In genomic region chr2:55418072-55418471, GRCh38 we compare ENCODE assay signal across 9 cellular contexts. TPM values are rescaled to one million over a fixed set of nuclear protein-coding genes. Genes with fewer than 3 reads are reported as not detected.
A peak's percentile ranks its signal among the peaks of the same experiment; 100 is the strongest.
DNase-seq lines count a peak whose midpoint lies in the region; ATAC-seq, FAIRE-seq and TF ChIP-seq lines count a peak whose summit lies in the region.
"Had no signal": no experiment of that assay in that cellular context is flagged by ENCODE, and none has a peak within 500 bp of the region (broad histone marks: within the 10 kb centered on the region; RNA-seq: fewer than 3 reads in every experiment).

No MANE protein-coding gene starts in this region.

- ATAC-seq in activated naive CD8-positive, alpha-beta T cell treated with anti-CD3 and anti-CD28 coated beads, Interleukin-2, amount 10 ng/mL, durations not matched to agents 7 days and 5 days (ENCODE audit: low read depth) = no peak
- ATAC-seq in HepG2 (no peak), HG03280 (IDR thresholded peaks at IDR 0.05; ENCODE audit: unreplicated experiment) (no peak)

- H3K4me2 ChIP-seq in HepG2 (ENCODE audit: low read depth, low read length) = peak overlapping the region; percentile 92

- H3K27me3 ChIP-seq in HepG2 (ENCODE audit: control insufficient read depth in 1 of 2, insufficient read depth in 2 of 2, low read length in 2 of 2) (peaks cover 0 to 4% of the 10 kb centered on the region in 2 experiments; a peak in 1 of 5 replicates), transverse colon (no peaks in the 10 kb centered on the region)

- peak overlapping the region; percentile 86 for H3K9ac ChIP-seq in HepG2 (ENCODE audit: insufficient read depth, low read depth, low read length)

- TF ChIP-seq CTCF in HepG2 (CRISPR knock-in tag; IDR thresholded peaks at IDR 0.05) (no peak), transverse colon (IDR thresholded peaks at IDR 0.05) (no peak)

- intact Hi-C loops in activated naive CD4-positive, alpha-beta T cell treated with anti-CD3 and anti-CD28 coated beads for 36 hours (cut with micrococcal nuclease) = loop anchor here (5.0 kb wide), 2 partner anchors 286 to 516 kb away; no protein-coding TSS in a partner anchor
- intact Hi-C loops in HepG2 (cut with micrococcal nuclease; ENCODE audit: unreplicated experiment) (loop anchor here (5.0 to 10.0 kb wide), 4 partner anchors 99 to 199 kb away; partner anchors contain the start of genes CFAP36, CLHC1, PPP4R3B and RPS27A), transverse colon (cut with DNase I; ENCODE audit: low total_unique reads) (no loop called here)

- H3K9me3 ChIP-seq in HepG2 (ENCODE audit: low read length) (no peaks in the 10 kb centered on the region), transverse colon (no peaks in the 10 kb centered on the region)

- WGBS in HepG2 (ENCODE audit: low lambda C conversion rate) = 9% methylated on average over 2 of the region's 2 CpGs
- whole genome bisulfite sequencing in transverse colon (ENCODE audit: low coverage in 1 of 2), 2 donors = 25 to 28% methylated on average over 2 of the region's 2 CpGs

- H3K4me1 ChIP-seq in HepG2 (ENCODE audit: insufficient read depth, low read length) (peaks cover 54% of the 10 kb centered on the region), transverse colon (peaks cover 2 to 18% (median 11%) of the 10 kb centered on the region in 4 donors)

- FAIRE-seq in HepG2 (lab: Jason Lieb, UNC) = no peak
- FAIRE-seq: D721Med had no signal

- H4K20me1 ChIP-seq in HepG2 (ENCODE audit: insufficient read depth, low read length) = no peaks in the 10 kb centered on the region

- no peaks in the 10 kb centered on the region for H3K9me3 Mint-ChIP-seq in activated naive CD4-positive, alpha-beta T cell treated with anti-CD3 and anti-CD28 coated beads for 36 hours
- H3K9me3 Mint-ChIP-seq in activated naive CD8-positive, alpha-beta T cell treated with anti-CD3 and anti-CD28 coated beads, Interleukin-2, amount 10 ng/mL, durations not matched to agents 7 days and 5 days = no peaks in the 10 kb centered on the region

- peaks cover 60% of the 10 kb centered on the region for H3K79me2 ChIP-seq in HepG2 (ENCODE audit: insufficient read depth, low read length)

- CTCF ChIA-PET in activated naive CD4-positive, alpha-beta T cell treated with anti-CD3 and anti-CD28 coated beads for 36 hours (lab: Charles Lee) = interaction anchor here (2.1 kb wide), 1 partner anchor 14 kb away, joined by 7 read pairs; no protein-coding TSS in a partner anchor
- CTCF ChIA-PET in HepG2 (lab: Yijun Ruan, JAX; ENCODE audit: low intra/inter-chr PET ratio, low total read pairs) = no interaction called here

- TF ChIP-seq EP300 in HepG2 (IDR thresholded peaks at IDR 0.05; ENCODE audit: low read depth in 2 of 2, low read length in 2 of 2) (no peak), HepG2 (CRISPR knock-in tag; IDR thresholded peaks at IDR 0.05; ENCODE audit: borderline replicate concordance) (no peak), transverse colon (IDR thresholded peaks at IDR 0.05; ENCODE audit: low read depth) (no peak)

- no TSS peak for BruUV-seq in HepG2 (replicated peaks; lab: Mats Ljungman, UMichigan)

- TF ChIP-seq POLR2A in HepG2 (IDR thresholded peaks at IDR 0.05; ENCODE audit: insufficient read depth in 1 of 2, low read depth in 2 of 2, low read length in 2 of 2) (no peak), transverse colon (IDR thresholded peaks at IDR 0.05) (no peak)

- no peak for TF ChIP-seq RAD21 in HepG2 (CRISPR knock-in tag; IDR thresholded peaks at IDR 0.05)

- no peak overlapping the region for H3K27ac Mint-ChIP-seq in activated naive CD4-positive, alpha-beta T cell treated with anti-CD3 and anti-CD28 coated beads for 36 hours
- no peak overlapping the region for H3K27ac Mint-ChIP-seq in activated naive CD8-positive, alpha-beta T cell treated with anti-CD3 and anti-CD28 coated beads, Interleukin-2, amount 10 ng/mL, durations not matched to agents 7 days and 5 days

- POLR2A ChIA-PET in activated naive CD8-positive, alpha-beta T cell treated with anti-CD3 and anti-CD28 coated beads, Interleukin-2, amount 10 ng/mL, durations not matched to agents 7 days and 5 days (lab: Charles Lee) = no interaction called here
- POLR2A ChIA-PET in HepG2 (lab: Yijun Ruan, JAX) = no interaction called here

- in situ Hi-C loops in HepG2 (cut with HindIII; ENCODE audit: extremely low pct_ligation_motif_present, low pct_unique_long_range_greater_than_20kb) (no loop called here), transverse colon (cut with MboI; ENCODE audit: low pct_ligation_motif_present in 1 of 4, low pct_unique_long_range_greater_than_20kb in 1 of 4, low sequenced_read_pairs in 3 of 4) (no loop called here)

- H3K36me3 ChIP-seq in HepG2 (replicated peaks in 1 of 2; ENCODE audit: control insufficient read depth in 1 of 2, insufficient read depth in 2 of 2, low read length in 2 of 2) = peaks cover 3 to 6% of the 10 kb centered on the region in 2 experiments; a peak in 3 of 5 replicates
- no peaks in the 10 kb centered on the region for H3K36me3 ChIP-seq in transverse colon

- H3K4me3 Mint-ChIP-seq in activated naive CD4-positive, alpha-beta T cell treated with anti-CD3 and anti-CD28 coated beads for 36 hours = peak overlapping the region; percentile 86
- H3K4me3 Mint-ChIP-seq in activated naive CD8-positive, alpha-beta T cell treated with anti-CD3 and anti-CD28 coated beads, Interleukin-2, amount 10 ng/mL, durations not matched to agents 7 days and 5 days = peak overlapping the region; percentile 91

- peak overlapping the region; percentile 88 to 98 (median 89) for H3K4me3 ChIP-seq in HepG2 (replicated peaks in 1 of 3; ENCODE audit: insufficient read depth in 1 of 3, low read depth in 2 of 3, low read length in 3 of 3)
- H3K4me3 ChIP-seq in transverse colon = peak overlapping the region in 3 of 4 donors; percentile 17 to 71 (median 63)

- peaks cover 1% of the 10 kb centered on the region for H3K36me3 Mint-ChIP-seq in activated naive CD4-positive, alpha-beta T cell treated with anti-CD3 and anti-CD28 coated beads for 36 hours (ENCODE audit: low read depth)
- H3K36me3 Mint-ChIP-seq in activated naive CD8-positive, alpha-beta T cell treated with anti-CD3 and anti-CD28 coated beads, Interleukin-2, amount 10 ng/mL, durations not matched to agents 7 days and 5 days = no peaks in the 10 kb centered on the region

- peaks cover 18% of the 10 kb centered on the region for H3K4me1 Mint-ChIP-seq in activated naive CD4-positive, alpha-beta T cell treated with anti-CD3 and anti-CD28 coated beads for 36 hours (ENCODE audit: low read depth)
- H3K4me1 Mint-ChIP-seq in activated naive CD8-positive, alpha-beta T cell treated with anti-CD3 and anti-CD28 coated beads, Interleukin-2, amount 10 ng/mL, durations not matched to agents 7 days and 5 days = peaks cover 22% of the 10 kb centered on the region

- no peak overlapping the region for H2AFZ ChIP-seq in HepG2 (ENCODE audit: low read length)

- peak overlapping the region; percentile 86 for H3K27ac ChIP-seq in HepG2 (ENCODE audit: extremely low read length, insufficient read depth, low read length)
- H3K27ac ChIP-seq in transverse colon = peak overlapping the region; percentile 83 to 92 (median 90)

- no peak for DNase-seq in activated naive CD4-positive, alpha-beta T cell treated with anti-CD3 and anti-CD28 coated beads for 36 hours
- DNase-seq in activated naive CD4-positive, alpha-beta T cell treated with Interleukin-2 at 50 U/mL for 16 hours = no peak
- no peak for DNase-seq in activated naive CD8-positive, alpha-beta T cell treated with anti-CD3 and anti-CD28 coated beads, Interleukin-2, amount 10 ng/mL, durations not matched to agents 7 days and 5 days
- DNase-seq in HepG2 (ENCODE audit: low spot score) (no peak), transverse colon (no peak), AG20443 (ENCODE audit: low spot score) (no peak), AG08395 (ENCODE audit: low spot score) (no peak)

- peaks cover 10% of the 10 kb centered on the region for H3K27me3 Mint-ChIP-seq in activated naive CD4-positive, alpha-beta T cell treated with anti-CD3 and anti-CD28 coated beads for 36 hours (ENCODE audit: low read depth)
- H3K27me3 Mint-ChIP-seq in activated naive CD8-positive, alpha-beta T cell treated with anti-CD3 and anti-CD28 coated beads, Interleukin-2, amount 10 ng/mL, durations not matched to agents 7 days and 5 days = peaks cover 7% of the 10 kb centered on the region

TF ChIP-seq in HepG2, 621 proteins besides CTCF, POLR2A, EP300 and RAD21 (continues in another document):
- TF ChIP-seq ZNF496 (CRISPR knock-in tag; IDR thresholded peaks at IDR 0.05; ENCODE audit: insufficient replicate concordance) (no peak), NCOA1 (CRISPR knock-in tag; IDR thresholded peaks at IDR 0.05) (0 out of 2 replicates have a peak, but pooled peaks have one; percentile 22)

RNA-seq across cellular contexts. Expression of gene CCDC88A, which starts 1.6 kb away (rescaled TPM):
- total RNA-seq in activated naive CD4-positive, alpha-beta T cell treated with anti-CD3 and anti-CD28 coated beads for 36 hours = 10 to 100 TPM in 1 of 2 experiments, 1 to 10 TPM in 1; 9.7 to 10.7 TPM
- 10 to 100 TPM; 19.5 to 20.3 TPM for total RNA-seq in activated naive CD8-positive, alpha-beta T cell treated with anti-CD3 and anti-CD28 coated beads, Interleukin-2, amount 10 ng/mL, durations not matched to agents 7 days and 5 days
- total RNA-seq in HepG2 (2016; rRNA removed; fragmentation: Illumina TruSeq; extraction: Trizol) (84.1 and 112 TPM in 2 replicates), transverse colon (10 to 100 TPM in 3 of 4 donors, 1 to 10 TPM in 1; 8.6 to 33.7 (median 19.7) TPM)
- total RNA-seq in HepG2 (2016; cell fraction: cytosol; rRNA removed; fragmentation: Illumina TruSeq; extraction: Trizol; ENCODE audit: low read depth) = 8.0 and 11.9 TPM in 2 replicates
- total RNA-seq in HepG2 (2016; cell fraction: insoluble cytoplasmic fraction; rRNA removed; fragmentation: Illumina TruSeq; extraction: Trizol) = 79.7 and 118 TPM in 2 replicates
- total RNA-seq in HepG2 (2016; cell fraction: membrane; rRNA removed; fragmentation: Illumina TruSeq; extraction: Trizol) = 26.2 and 31.6 TPM in 2 replicates
- total RNA-seq in HepG2 (2016; cell fraction: nucleus; rRNA removed; fragmentation: Illumina TruSeq; extraction: Trizol) = 146 and 156 TPM in 2 replicates
- polyA plus RNA-seq in HepG2 (2011; rRNA removed) = 34.6 and 43.2 TPM in 2 replicates
- 13.5 and 21.7 TPM in 2 replicates for polyA plus RNA-seq in HepG2 (2011; cell fraction: cytosol; rRNA removed)
- polyA plus RNA-seq in HepG2 (2011; cell fraction: nucleus; rRNA removed) = 32.8 and 36.0 TPM in 2 replicates
- 26.1 and 33.7 TPM in 2 replicates for polyA plus RNA-seq in HepG2 (2012)
- polyA plus RNA-seq in HepG2 (2016; cell fraction: cytosol; fragmentation: Illumina TruSeq; extraction: Trizol; ENCODE audit: low read depth) = 3.1 TPM in 2 replicates
- 70.6 and 78.0 TPM in 2 replicates for polyA plus RNA-seq in HepG2 (2016; cell fraction: insoluble cytoplasmic fraction; fragmentation: Illumina TruSeq; extraction: Trizol; ENCODE audit: low read depth)
- 10.7 and 12.9 TPM in 2 replicates for polyA plus RNA-seq in HepG2 (2016; cell fraction: membrane; fragmentation: Illumina TruSeq; extraction: Trizol; ENCODE audit: low read depth)
- polyA plus RNA-seq in HepG2 (2016; cell fraction: nucleus; fragmentation: Illumina TruSeq; extraction: Trizol; ENCODE audit: insufficient read depth, low read depth) = 109 and 125 TPM in 2 replicates
- 85.4 and 100 TPM in 2 replicates for polyA minus RNA-seq in HepG2 (2011; rRNA and poly(A)+ RNA removed; ENCODE audit: low replicate concordance)
- polyA minus RNA-seq in HepG2 (2011; cell fraction: cytosol; rRNA and poly(A)+ RNA removed) = 37.2 and 51.3 TPM in 2 replicates
- 204 and 205 TPM in 2 replicates for polyA minus RNA-seq in HepG2 (2011; cell fraction: nucleus; rRNA and poly(A)+ RNA removed)
